In genomic region chr14:56895154-56895553, GRCh38 we compare ENCODE assay signal across 28 cellular contexts.
DNase-seq lines count a peak whose midpoint lies in the region; ATAC-seq, FAIRE-seq and TF ChIP-seq lines count a peak whose summit lies in the region.
"Had no signal": no experiment of that assay in that cellular context is flagged by ENCODE, and none has a peak within 500 bp of the region (broad histone marks: within the 10 kb centered on the region; RNA-seq: fewer than 3 reads in every experiment).

No MANE protein-coding gene starts in this region.

- H3K27me3 ChIP-seq in HUES6 (ENCODE audit: control insufficient read depth, insufficient read depth, low read length) (peaks cover 81% of the 10 kb centered on the region), bronchial epithelial cell (ENCODE audit: control insufficient read depth, insufficient read depth, low read length) (no peaks in the 10 kb centered on the region)

- H3K4me3 Mint-ChIP-seq in activated T-helper 2 cell treated with anti-CD3 and anti-CD28 coated beads, Interferon-gamma antibody, Interleukin-2, Interleukin-4, amounts not matched to agents 10 μg/mL and 5 μg/mL and 100 μg/mL, durations not matched to agents 14 hours and 24 hours and 36 hours (ENCODE audit: low read depth), result no peak overlapping the region
- H3K4me3 Mint-ChIP-seq: B cell; CD8-positive, alpha-beta T cell had no signal

- DNase-seq in bronchial epithelial cell (ENCODE audit: low read depth) (no peak), DMS153 (lab: John Stamatoyannopoulos, UW) (no peak)
- no peak for DNase-seq in activated T-helper 2 cell treated with anti-CD3 and anti-CD28 coated beads, Interferon-gamma antibody, Interleukin-2, Interleukin-4, amounts not matched to agents 10 μg/mL and 5 μg/mL and 100 μg/mL, durations not matched to agents 14 hours and 24 hours and 36 hours (ENCODE audit: low spot score)
- DNase-seq: Caco-2; CD8-positive, alpha-beta T cell; DMS 273 treated with DMSO at 0.1 percent for 48 hours; DMS79 treated with DMSO at 0.1 percent for 48 hours; GF-D8; IMR-90; KG1; NCI-H1048; NCI-H1417; NCI-H1694 treated with DMSO at 0.1 percent for 48 hours; NCI-H2081; NCI-H2227 treated with DMSO at 0.1 percent for 48 hours; NCI-H69; OCI-M1; SK-N-SH; SW 1271 had no signal

- H3K4me1 ChIP-seq in HUES6 (ENCODE audit: control insufficient read depth, insufficient read depth, low read length), result peaks cover 65% of the 10 kb centered on the region
- H3K4me1 ChIP-seq: Caco-2 had no signal

- H3K36me3 ChIP-seq in HUES6 (ENCODE audit: control insufficient read depth, insufficient read depth, low read length) (no peaks in the 10 kb centered on the region), bronchial epithelial cell (ENCODE audit: control insufficient read depth, insufficient read depth, low read length) (no peaks in the 10 kb centered on the region)

- FAIRE-seq in bronchial epithelial cell (lab: Jason Lieb, UNC), result peak; percentile 40
- FAIRE-seq: GM12891, H54, RCC 7860 had no signal

- H3K4me3 ChIP-seq in HUES6 (ENCODE audit: low read depth, low read length) (peak overlapping the region; percentile 34), bronchial epithelial cell (ENCODE audit: low read depth, low read length) (no peak overlapping the region), iPS-18c (ENCODE audit: insufficient read depth, low read depth, low read length) (peak overlapping the region; percentile 10; the same call in 1 of the 2 replicates)

- no peaks in the 10 kb centered on the region for H3K36me3 Mint-ChIP-seq in activated T-helper 2 cell treated with anti-CD3 and anti-CD28 coated beads, Interferon-gamma antibody, Interleukin-2, Interleukin-4, amounts not matched to agents 10 μg/mL and 5 μg/mL and 100 μg/mL, durations not matched to agents 14 hours and 24 hours and 36 hours (ENCODE audit: low read depth)
- H3K36me3 Mint-ChIP-seq: CD8-positive, alpha-beta T cell had no signal

- H3K9ac ChIP-seq in HUES6 (ENCODE audit: low read length), result peak overlapping the region; percentile 8
- H3K9ac ChIP-seq: SK-N-SH had no signal

- H3K27ac ChIP-seq in HUES6 (ENCODE audit: low read depth, low read length), result no peak overlapping the region
- H3K27ac ChIP-seq: C4-2B had no signal

- intact Hi-C loops in activated T-helper 2 cell treated with anti-CD3 and anti-CD28 coated beads, Interferon-gamma antibody, Interleukin-2, Interleukin-4, amounts not matched to agents 10 μg/mL and 5 μg/mL and 100 μg/mL, durations not matched to agents 14 hours and 24 hours and 36 hours (cut with micrococcal nuclease), result no loop called here

- H3K27me3 Mint-ChIP-seq in activated T-helper 2 cell treated with anti-CD3 and anti-CD28 coated beads, Interferon-gamma antibody, Interleukin-2, Interleukin-4, amounts not matched to agents 10 μg/mL and 5 μg/mL and 100 μg/mL, durations not matched to agents 14 hours and 24 hours and 36 hours (ENCODE audit: low read depth), result peaks cover 7% of the 10 kb centered on the region

- H3K9me3 Mint-ChIP-seq in activated T-helper 2 cell treated with anti-CD3 and anti-CD28 coated beads, Interferon-gamma antibody, Interleukin-2, Interleukin-4, amounts not matched to agents 10 μg/mL and 5 μg/mL and 100 μg/mL, durations not matched to agents 14 hours and 24 hours and 36 hours, result no peaks in the 10 kb centered on the region
- H3K9me3 Mint-ChIP-seq: CD8-positive, alpha-beta T cell had no signal

- TF ChIP-seq CTCF in bronchial epithelial cell (IDR thresholded peaks at IDR 0.05; ENCODE audit: insufficient read depth, low read length, severe bottlenecking), result no peak

- H3K9me3 ChIP-seq in HUES6 (ENCODE audit: control insufficient read depth, insufficient read depth, low read depth, low read length), result no peaks in the 10 kb centered on the region
- H3K9me3 ChIP-seq in iPS-18c (ENCODE audit: control insufficient read depth, insufficient read depth, low read length), result no peaks in the 10 kb centered on the region
- H3K9me3 ChIP-seq: Caco-2, SK-N-SH had no signal

- H3K4me1 Mint-ChIP-seq in activated T-helper 2 cell treated with anti-CD3 and anti-CD28 coated beads, Interferon-gamma antibody, Interleukin-2, Interleukin-4, amounts not matched to agents 10 μg/mL and 5 μg/mL and 100 μg/mL, durations not matched to agents 14 hours and 24 hours and 36 hours (ENCODE audit: low read depth), result no peaks in the 10 kb centered on the region

- ATAC-seq in HG02571 (IDR thresholded peaks at IDR 0.05; ENCODE audit: unreplicated experiment), result no peak
- no peak for ATAC-seq in HG02970 (IDR thresholded peaks at IDR 0.05; ENCODE audit: low FRiP score, unreplicated experiment)
- ATAC-seq: CD8-positive, alpha-beta T cell had no signal

- H3K27ac Mint-ChIP-seq in activated T-helper 2 cell treated with anti-CD3 and anti-CD28 coated beads, Interferon-gamma antibody, Interleukin-2, Interleukin-4, amounts not matched to agents 10 μg/mL and 5 μg/mL and 100 μg/mL, durations not matched to agents 14 hours and 24 hours and 36 hours, result no peak overlapping the region
- H3K27ac Mint-ChIP-seq: B cell; CD8-positive, alpha-beta T cell had no signal
